ENCODE assay signal across 8 cellular contexts in genomic region chr18:2657788-2658458, GRCh38. TPM values are rescaled to one million over a fixed set of nuclear protein-coding genes. Genes with fewer than 3 reads are reported as not detected.
DNase-seq lines count a peak whose midpoint lies in the region; ATAC-seq and TF ChIP-seq lines count a peak whose summit lies in the region.

No MANE protein-coding gene starts in this region.

- peaks cover 0 to 2% of the 10 kb centered on the region in 2 donors for H3K9me3 Mint-ChIP-seq in effector memory CD8-positive, alpha-beta T cell
- no peaks in the 10 kb centered on the region for H3K9me3 Mint-ChIP-seq in neural crest cell

- TF ChIP-seq CTCF in heart right ventricle (IDR thresholded peaks at IDR 0.05) = no peak
- no peak for TF ChIP-seq CTCF in Peyer's patch (IDR thresholded peaks at IDR 0.05)
- TF ChIP-seq CTCF in neural crest cell (conservative IDR thresholded peaks at IDR 0.05) = no peak

- H3K9me3 ChIP-seq in heart right ventricle = no peaks in the 10 kb centered on the region
- H3K9me3 ChIP-seq in Peyer's patch = no peaks in the 10 kb centered on the region

- H3K4me3 ChIP-seq in heart right ventricle (peak overlapping the region in 7 of 10 donors; percentile 71 to 94 (median 90)), Peyer's patch (peak overlapping the region; percentile 77 to 94 (median 94))

- H3K36me3 ChIP-seq in heart right ventricle (peaks cover 0 to 9% (median 0%) of the 10 kb centered on the region in 9 donors), Peyer's patch (no peaks in the 10 kb centered on the region)

- no peak for DNase-seq in heart right ventricle
- DNase-seq in Right ventricle myocardium superior = no peak
- DNase-seq in Peyer's patch = no peak
- DNase-seq in effector memory CD8-positive, alpha-beta T cell = no peak
- DNase-seq in neural crest cell (ENCODE audit: low read depth, low spot score) = no peak
- no peak for DNase-seq in NCI-H2107 treated with DMSO at 0.1 percent for 48 hours (lab: John Stamatoyannopoulos, UW; ENCODE audit: unreplicated experiment)
- DNase-seq in COR-L47 (lab: John Stamatoyannopoulos, UW) = no peak

- peak in 1 of 2 donors; percentile 54 for TF ChIP-seq POLR2A in Peyer's patch (IDR thresholded peaks at IDR 0.05)

- H3K27ac ChIP-seq in heart right ventricle (peak overlapping the region in 6 of 10 donors; percentile 6 to 99 (median 55)), Peyer's patch (peak overlapping the region; percentile 63 to 100 (median 100))

- WGBS in heart right ventricle, 2 donors = 58 to 69% methylated on average over 12 of the region's 12 CpGs

- H3K4me1 ChIP-seq in heart right ventricle = peaks cover 0 to 56% (median 36%) of the 10 kb centered on the region in 9 donors
- H3K4me1 ChIP-seq in Peyer's patch = peaks cover 0 to 29% (median 0%) of the 10 kb centered on the region in 4 donors

- peaks cover 58% of the 10 kb centered on the region for H3K36me3 Mint-ChIP-seq in effector memory CD8-positive, alpha-beta T cell (ENCODE audit: insufficient read depth)
- peaks cover 6% of the 10 kb centered on the region for H3K36me3 Mint-ChIP-seq in neural crest cell (ENCODE audit: low read depth)

- intact Hi-C loops in heart right ventricle (cut with DNase I) (loop anchor here in 5 of 10 donors (5.0 to 10.0 kb wide), 3 partner anchors 56 to 86 kb away; partner anchors contain the start of genes METTL4 (in 4 of the 5) and NDC80 (in 4 of the 5)), Right ventricle myocardium superior (cut with DNase I) (no loop called here)

- H3K27me3 ChIP-seq in heart right ventricle (no peaks in the 10 kb centered on the region), Peyer's patch (no peaks in the 10 kb centered on the region)

- peak overlapping the region; percentile 95 to 98 for H3K4me3 Mint-ChIP-seq in effector memory CD8-positive, alpha-beta T cell
- H3K4me3 Mint-ChIP-seq in neural crest cell = peak overlapping the region; percentile 90

- H3K4me1 Mint-ChIP-seq in effector memory CD8-positive, alpha-beta T cell (ENCODE audit: low read depth in 2 of 2) = peaks cover 36 to 54% of the 10 kb centered on the region in 2 donors
- peaks cover 30% of the 10 kb centered on the region for H3K4me1 Mint-ChIP-seq in neural crest cell

- H3K27me3 Mint-ChIP-seq in effector memory CD8-positive, alpha-beta T cell = no peaks in the 10 kb centered on the region
- H3K27me3 Mint-ChIP-seq in neural crest cell (ENCODE audit: low read depth) = peaks cover 16% of the 10 kb centered on the region

- H3K27ac Mint-ChIP-seq in effector memory CD8-positive, alpha-beta T cell = peak overlapping the region; percentile 99 to 100
- no peak overlapping the region for H3K27ac Mint-ChIP-seq in neural crest cell (ENCODE audit: unreplicated experiment)

- ATAC-seq in heart right ventricle (no peak), Right ventricle myocardium superior (ENCODE audit: poor library complexity) (no peak), GM21381 (IDR thresholded peaks at IDR 0.05; ENCODE audit: unreplicated experiment) (no peak)
- ATAC-seq in effector memory CD8-positive, alpha-beta T cell (replicated peaks) = no peak

RNA-seq across cellular contexts. Expression of gene SMCHD1, which starts 2.4 kb away (rescaled TPM):
- total RNA-seq in heart right ventricle = 10 to 100 TPM; 20.4 to 35.3 (median 33.4) TPM
- 1 to 10 TPM; 6.3 to 7.5 TPM for polyA plus RNA-seq in heart right ventricle
- 25.4 TPM for total RNA-seq in Right ventricle myocardium superior
- total RNA-seq in Peyer's patch = 100 to 1,000 TPM in 3 of 4 donors, 10 to 100 TPM in 1; 57.2 to 204 (median 105) TPM
- total RNA-seq in neural crest cell = 66.3 and 73.4 TPM in 2 replicates
